In the genomic region with DNA sequence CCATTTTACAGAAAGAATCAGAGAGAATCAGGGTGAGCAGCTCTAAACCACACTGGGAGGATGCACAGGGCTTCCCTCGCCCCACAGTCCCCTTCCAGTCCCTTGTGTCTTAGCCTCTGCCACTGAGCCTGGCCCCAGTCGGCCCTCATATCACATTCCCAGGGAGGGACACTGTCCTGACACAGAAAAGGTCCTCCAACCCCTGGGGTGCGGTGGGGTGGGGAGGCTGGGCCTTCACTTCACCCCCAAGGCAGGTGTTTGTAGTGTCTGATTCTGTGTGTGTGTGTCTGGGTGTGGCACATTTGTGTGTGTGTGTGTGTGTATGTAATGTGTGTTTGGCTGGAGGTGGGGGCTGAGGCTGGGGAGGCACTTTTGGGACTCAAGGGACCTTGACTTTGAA, we compare ENCODE assay signal across 26 cellular contexts. TPM values are rescaled to one million over a fixed set of nuclear protein-coding genes. Genes with fewer than 3 reads are reported as not detected.
DNase-seq lines count a peak whose midpoint lies in the region; ATAC-seq and TF ChIP-seq lines count a peak whose summit lies in the region.
"Had no signal": no experiment of that assay in that cellular context is flagged by ENCODE, and none has a peak within 500 bp of the region (broad histone marks: within the 10 kb centered on the region; RNA-seq: fewer than 3 reads in every experiment).

No MANE protein-coding gene starts in this region.

- H3K27ac ChIP-seq in coronary artery (peak overlapping the region in 1 of 2 donors; percentile 46), upper lobe of right lung (no peak overlapping the region)

- TF ChIP-seq CTCF in coronary artery (IDR thresholded peaks at IDR 0.05): no peak
- no peak for TF ChIP-seq CTCF in mesothelial cell of epicardium (IDR thresholded peaks at IDR 0.05; ENCODE audit: unreplicated experiment)
- no peak for TF ChIP-seq CTCF in upper lobe of right lung (IDR thresholded peaks at IDR 0.05)

- no peak overlapping the region for H3K4me3 Mint-ChIP-seq in activated naive CD4-positive, alpha-beta T cell treated with anti-CD3 and anti-CD28 coated beads, Interleukin-2, amount 10 ng/mL, durations not matched to agents 7 days and 5 days
- H3K4me3 Mint-ChIP-seq in activated naive CD4-positive, alpha-beta T cell treated with anti-CD3 and anti-CD28 coated beads for 36 hours: no peak overlapping the region
- no peak overlapping the region for H3K4me3 Mint-ChIP-seq in mesothelial cell of epicardium
- H3K4me3 Mint-ChIP-seq: activated CD4-positive, alpha-beta T cell treated with anti-CD3 and anti-CD28 coated beads for 36 hours; activated CD8-positive, alpha-beta T cell treated with anti-CD3 and anti-CD28 coated beads, Interleukin-2, amount 10 ng/mL, durations not matched to agents 7 days and 5 days; CD4-positive, alpha-beta T cell; GM23338; immature natural killer cell; stimulated activated naive B cell treated with anti-CD40 and anti-IgM and Interleukin-4, amounts not matched to agents 10 μg/mL and 1 μg/mL and 100 μg/mL, for 72 hours; T-helper 17 cell; type B pancreatic cell had no signal

- peaks cover 4% of the 10 kb centered on the region for H3K4me1 Mint-ChIP-seq in activated naive CD4-positive, alpha-beta T cell treated with anti-CD3 and anti-CD28 coated beads, Interleukin-2, amount 10 ng/mL, durations not matched to agents 7 days and 5 days
- H3K4me1 Mint-ChIP-seq in activated naive CD4-positive, alpha-beta T cell treated with anti-CD3 and anti-CD28 coated beads for 36 hours (ENCODE audit: low read depth): peaks cover 10% of the 10 kb centered on the region
- peaks cover 25% of the 10 kb centered on the region for H3K4me1 Mint-ChIP-seq in mesothelial cell of epicardium

- no peaks in the 10 kb centered on the region for H3K36me3 ChIP-seq in upper lobe of right lung

- ATAC-seq in upper lobe of right lung: no peak
- no peak for ATAC-seq in GM19023 (IDR thresholded peaks at IDR 0.05; ENCODE audit: unreplicated experiment)
- ATAC-seq: activated CD4-positive, alpha-beta T cell treated with anti-CD3 and anti-CD28 coated beads for 36 hours; activated CD8-positive, alpha-beta T cell treated with anti-CD3 and anti-CD28 coated beads, Interleukin-2, amount 10 ng/mL, durations not matched to agents 7 days and 5 days; activated naive CD4-positive, alpha-beta T cell treated with anti-CD3 and anti-CD28 coated beads, Interleukin-2, amount 50 U/mL, for 72 hours; left lobe of liver; stimulated activated naive B cell treated with anti-CD40 and anti-IgM and Interleukin-4, amounts not matched to agents 10 μg/mL and 1 μg/mL and 100 μg/mL, for 72 hours; T-helper 17 cell had no signal

- H3K27me3 ChIP-seq in upper lobe of right lung: peaks cover 71% of the 10 kb centered on the region

- H3K36me3 Mint-ChIP-seq in activated naive CD4-positive, alpha-beta T cell treated with anti-CD3 and anti-CD28 coated beads, Interleukin-2, amount 10 ng/mL, durations not matched to agents 7 days and 5 days: no peaks in the 10 kb centered on the region
- no peaks in the 10 kb centered on the region for H3K36me3 Mint-ChIP-seq in activated naive CD4-positive, alpha-beta T cell treated with anti-CD3 and anti-CD28 coated beads for 36 hours (ENCODE audit: low read depth)
- H3K36me3 Mint-ChIP-seq in mesothelial cell of epicardium: no peaks in the 10 kb centered on the region
- H3K36me3 Mint-ChIP-seq: activated naive CD4-positive, alpha-beta T cell treated with anti-CD3 and anti-CD28 coated beads, Interleukin-2, amount 50 U/mL, for 72 hours; immature natural killer cell; type B pancreatic cell had no signal

- H3K4me3 ChIP-seq in coronary artery: no peak overlapping the region
- no peak overlapping the region for H3K4me3 ChIP-seq in upper lobe of right lung

- H3K4me1 ChIP-seq in upper lobe of right lung: peaks cover 11% of the 10 kb centered on the region

- H3K27ac Mint-ChIP-seq in activated naive CD4-positive, alpha-beta T cell treated with anti-CD3 and anti-CD28 coated beads, Interleukin-2, amount 10 ng/mL, durations not matched to agents 7 days and 5 days: no peak overlapping the region
- H3K27ac Mint-ChIP-seq in activated naive CD4-positive, alpha-beta T cell treated with anti-CD3 and anti-CD28 coated beads for 36 hours: no peak overlapping the region
- peak overlapping the region; percentile 95 for H3K27ac Mint-ChIP-seq in mesothelial cell of epicardium
- H3K27ac Mint-ChIP-seq: activated CD4-positive, alpha-beta T cell treated with anti-CD3 and anti-CD28 coated beads for 36 hours; activated CD8-positive, alpha-beta T cell treated with anti-CD3 and anti-CD28 coated beads, Interleukin-2, amount 10 ng/mL, durations not matched to agents 7 days and 5 days; activated naive CD4-positive, alpha-beta T cell treated with anti-CD3 and anti-CD28 coated beads, Interleukin-2, amount 50 U/mL, for 72 hours; CD4-positive, alpha-beta T cell; GM23338; immature natural killer cell; stimulated activated naive B cell treated with anti-CD40 and anti-IgM and Interleukin-4, amounts not matched to agents 10 μg/mL and 1 μg/mL and 100 μg/mL, for 72 hours; T-helper 17 cell had no signal

- no peaks in the 10 kb centered on the region for H3K9me3 Mint-ChIP-seq in activated naive CD4-positive, alpha-beta T cell treated with anti-CD3 and anti-CD28 coated beads, Interleukin-2, amount 10 ng/mL, durations not matched to agents 7 days and 5 days
- H3K9me3 Mint-ChIP-seq in activated naive CD4-positive, alpha-beta T cell treated with anti-CD3 and anti-CD28 coated beads for 36 hours: no peaks in the 10 kb centered on the region
- no peaks in the 10 kb centered on the region for H3K9me3 Mint-ChIP-seq in mesothelial cell of epicardium
- H3K9me3 Mint-ChIP-seq: activated naive CD4-positive, alpha-beta T cell treated with anti-CD3 and anti-CD28 coated beads, Interleukin-2, amount 50 U/mL, for 72 hours; CD4-positive, alpha-beta T cell; GM23338; immature natural killer cell; stimulated activated naive B cell treated with anti-CD40 and anti-IgM and Interleukin-4, amounts not matched to agents 10 μg/mL and 1 μg/mL and 100 μg/mL, for 72 hours; type B pancreatic cell had no signal

- intact Hi-C loops in activated naive CD4-positive, alpha-beta T cell treated with anti-CD3 and anti-CD28 coated beads for 36 hours (cut with micrococcal nuclease): no loop called here
- intact Hi-C loops in upper lobe of right lung (cut with DNase I): no loop called here

- CTCF ChIA-PET in activated naive CD4-positive, alpha-beta T cell treated with anti-CD3 and anti-CD28 coated beads, Interleukin-2, amount 10 ng/mL, durations not matched to agents 7 days and 5 days (lab: Charles Lee): interaction anchor here (0.9 kb wide), 1 partner anchor 152 kb away, joined by 4 read pairs; no protein-coding TSS in a partner anchor
- CTCF ChIA-PET in activated naive CD4-positive, alpha-beta T cell treated with anti-CD3 and anti-CD28 coated beads for 36 hours (lab: Charles Lee): interaction anchor here (0.7 to 1.6 kb wide), 2 partner anchors 29 to 173 kb away, joined by 3 to 7 read pairs; partner anchors contain the start of gene CALU

- H3K27me3 Mint-ChIP-seq in activated naive CD4-positive, alpha-beta T cell treated with anti-CD3 and anti-CD28 coated beads, Interleukin-2, amount 10 ng/mL, durations not matched to agents 7 days and 5 days: peaks cover 90% of the 10 kb centered on the region
- H3K27me3 Mint-ChIP-seq in activated naive CD4-positive, alpha-beta T cell treated with anti-CD3 and anti-CD28 coated beads for 36 hours (ENCODE audit: low read depth): peaks cover 59% of the 10 kb centered on the region
- H3K27me3 Mint-ChIP-seq in mesothelial cell of epicardium (ENCODE audit: low read depth): peaks cover 66% of the 10 kb centered on the region

- peak; percentile 18 for DNase-seq in activated naive CD4-positive, alpha-beta T cell treated with anti-CD3 and anti-CD28 coated beads, Interleukin-2, amount 10 ng/mL, durations not matched to agents 7 days and 5 days
- DNase-seq in activated naive CD4-positive, alpha-beta T cell treated with anti-CD3 and anti-CD28 coated beads for 36 hours: no peak
- DNase-seq in coronary artery (ENCODE audit: low spot score) (peak; percentile 69), mesothelial cell of epicardium (ENCODE audit: low spot score in 2 of 2, unreplicated experiment in 2 of 2) (no peak), upper lobe of right lung (peak; percentile 46), NCI-H1436 treated with DMSO at 0.1 percent for 48 hours (lab: John Stamatoyannopoulos, UW) (no peak)
- DNase-seq in NK-92 treated with Interleukin-12 subunit alpha and Interleukin-12 subunit beta, amount 100 ng/mL, for 24 hours (lab: John Stamatoyannopoulos, UW): no peak
- DNase-seq: activated CD4-positive, alpha-beta T cell treated with anti-CD3 and anti-CD28 coated beads for 36 hours; activated CD8-positive, alpha-beta T cell treated with anti-CD3 and anti-CD28 coated beads, Interleukin-2, amount 10 ng/mL, durations not matched to agents 7 days and 5 days; CD4-positive, alpha-beta T cell; effector CD8-positive, alpha-beta T cell; immature natural killer cell; NCI-H1694; NCI-H748 treated with DMSO at 0.1 percent for 48 hours; nucleus accumbens; RPMI8226; stimulated activated naive B cell treated with anti-CD40 and anti-IgM and Interleukin-4, amounts not matched to agents 10 μg/mL and 1 μg/mL and 100 μg/mL, for 72 hours; substantia nigra; T-helper 17 cell had no signal

- no peaks in the 10 kb centered on the region for H3K9me3 ChIP-seq in upper lobe of right lung

RNA-seq across cellular contexts. Expression of gene KCP, which starts 1.8 kb away (rescaled TPM):
- not detected for total RNA-seq in activated naive CD4-positive, alpha-beta T cell treated with anti-CD3 and anti-CD28 coated beads for 36 hours
- total RNA-seq in mesothelial cell of epicardium (19.8 to 23.7 TPM (median 22.5 TPM) in 3 replicates), upper lobe of right lung (1.3 TPM)
- total RNA-seq: activated CD4-positive, alpha-beta T cell treated with anti-CD3 and anti-CD28 coated beads for 36 hours; pulmonary artery endothelial cell had no signal

RNA-seq across cellular contexts. Expression of gene IRF5, which starts 25.4 kb away (rescaled TPM):
- 1 to 10 TPM; 1.4 to 1.9 TPM for total RNA-seq in activated naive CD4-positive, alpha-beta T cell treated with anti-CD3 and anti-CD28 coated beads for 36 hours
- total RNA-seq in mesothelial cell of epicardium (0.51 to 0.90 TPM (median 0.56 TPM) in 3 replicates), upper lobe of right lung (29.4 TPM)
- total RNA-seq: glomerular endothelial cell had no signal

RNA-seq across cellular contexts. Expression of gene ATP6V1F, which starts 49.6 kb away (rescaled TPM):
- total RNA-seq in activated naive CD4-positive, alpha-beta T cell treated with anti-CD3 and anti-CD28 coated beads for 36 hours: 100 to 1,000 TPM; 129 to 142 TPM
- 122 to 123 TPM (median 122 TPM) in 3 replicates for total RNA-seq in mesothelial cell of epicardium
- total RNA-seq in upper lobe of right lung: 180 TPM

Comparison
In these comparisons a context has a peak if more than half of its experiments do, and no peak if none do; other contexts are left out.
1. DNase-seq: peak in activated naive CD4-positive, alpha-beta T cell treated with anti-CD3 and anti-CD28 coated beads, Interleukin-2, amount 10 ng/mL, durations not matched to agents 7 days and 5 days (single experiment), coronary artery (single experiment) and upper lobe of right lung (single experiment); none in activated naive CD4-positive, alpha-beta T cell treated with anti-CD3 and anti-CD28 coated beads for 36 hours (single experiment), mesothelial cell of epicardium (0 of 2), NK-92 treated with Interleukin-12 subunit alpha and Interleukin-12 subunit beta, amount 100 ng/mL, for 24 hours (single experiment) and NCI-H1436 treated with DMSO at 0.1 percent for 48 hours (single experiment).
2. RNA of gene IRF5, which starts 25.4 kb away (total RNA-seq): 29.4 TPM in upper lobe of right lung (single experiment); 1.4 to 1.9 TPM in activated naive CD4-positive, alpha-beta T cell treated with anti-CD3 and anti-CD28 coated beads for 36 hours and 0.51 to 0.90 TPM in mesothelial cell of epicardium; every median in the first group is over 10 times any median in the second.